Comparison of ENCODE assay signal across 13 cellular contexts in genomic region chr20:50538276-50538675, GRCh38. TPM values are rescaled to one million over a fixed set of nuclear protein-coding genes. Genes with fewer than 3 reads are reported as not detected.
DNase-seq lines count a peak whose midpoint lies in the region; ATAC-seq, FAIRE-seq and TF ChIP-seq lines count a peak whose summit lies in the region.
"Had no signal": no experiment of that assay in that cellular context is flagged by ENCODE, and none has a peak within 500 bp of the region (broad histone marks: within the 10 kb centered on the region; RNA-seq: fewer than 3 reads in every experiment).

No MANE protein-coding gene starts in this region.

- H3K36me3 Mint-ChIP-seq in Caco-2 (ENCODE audit: insufficient read depth, unreplicated experiment) (no peaks in the 10 kb centered on the region), HFFc6 (ENCODE audit: low read depth) (peaks cover 21% of the 10 kb centered on the region)
- peaks cover 36% of the 10 kb centered on the region for H3K36me3 Mint-ChIP-seq in dendritic cell treated with granulocyte-macrophage colony-stimulating factor and Interleukin-4, amounts not matched to agents 40 ng/mL and 50 ng/mL, for 4 days (ENCODE audit: low read depth)

- TF ChIP-seq CTCF in Caco-2 (IDR thresholded peaks at IDR 0.05; ENCODE audit: insufficient read depth in 1 of 2, low read depth in 1 of 2, low read length in 1 of 2, severe bottlenecking in 1 of 2, unreplicated experiment in 1 of 2) (no peak), HFFc6 (IDR thresholded peaks at IDR 0.05) (no peak), pancreas (IDR thresholded peaks at IDR 0.05) (no peak)

- H3K4me1 ChIP-seq in Caco-2 = peaks cover 55% of the 10 kb centered on the region
- peaks cover 0 to 11% (median 9%) of the 10 kb centered on the region in 3 donors for H3K4me1 ChIP-seq in pancreas

- POLR2A ChIA-PET in Caco-2 (lab: Charles Lee) = interaction anchor here (0.6 to 0.7 kb wide), 5 partner anchors 12 to 423 kb away, joined by 3 to 4 read pairs (median 4); partner anchors contain the start of gene PTPN1

- H3K4me1 Mint-ChIP-seq in Caco-2 (ENCODE audit: low read depth, unreplicated experiment) = peaks cover 45% of the 10 kb centered on the region
- peaks cover 91% of the 10 kb centered on the region for H3K4me1 Mint-ChIP-seq in HFFc6 (ENCODE audit: low read depth)
- peaks cover 65% of the 10 kb centered on the region for H3K4me1 Mint-ChIP-seq in dendritic cell treated with granulocyte-macrophage colony-stimulating factor and Interleukin-4, amounts not matched to agents 40 ng/mL and 50 ng/mL, for 4 days (ENCODE audit: low read depth)

- no peaks in the 10 kb centered on the region for H3K36me3 ChIP-seq in Caco-2 (ENCODE audit: control insufficient read depth, insufficient read depth, low read length)
- no peaks in the 10 kb centered on the region for H3K36me3 ChIP-seq in pancreas
- H3K36me3 ChIP-seq in MG63 = peaks cover 17% of the 10 kb centered on the region

- CTCF ChIA-PET in Caco-2 (lab: Charles Lee) = interaction anchor here (0.6 to 0.9 kb wide), 5 partner anchors 32 to 1025 kb away, joined by 3 to 4 read pairs (median 3); no protein-coding TSS in a partner anchor

- peak overlapping the region in 2 of 4 donors; percentile 14 to 16 for H3K27ac ChIP-seq in pancreas

- DNase-seq in Caco-2 (peak in 1 of 2 experiments; percentile 55), HFFc6 (no peak), pancreas (no peak), MG63 (no peak)
- DNase-seq: activated naive CD8-positive, alpha-beta T cell treated with anti-CD3 and anti-CD28 coated beads, Interleukin-2, amount 10 ng/mL, durations not matched to agents 7 days and 5 days; central memory CD4-positive, alpha-beta T cell; GDM1; KBM-7 had no signal

- H3K4me3 ChIP-seq in Caco-2 (ENCODE audit: low read depth, low read length) = no peak overlapping the region
- no peak overlapping the region for H3K4me3 ChIP-seq in pancreas
- no peak overlapping the region for H3K4me3 ChIP-seq in MG63

- no peak overlapping the region for H3K4me3 Mint-ChIP-seq in Caco-2 (ENCODE audit: unreplicated experiment)
- no peak overlapping the region for H3K4me3 Mint-ChIP-seq in HFFc6
- H3K4me3 Mint-ChIP-seq in dendritic cell treated with granulocyte-macrophage colony-stimulating factor and Interleukin-4, amounts not matched to agents 40 ng/mL and 50 ng/mL, for 4 days = no peak overlapping the region
- H3K4me3 Mint-ChIP-seq: activated naive CD8-positive, alpha-beta T cell treated with anti-CD3 and anti-CD28 coated beads, Interleukin-2, amount 10 ng/mL, durations not matched to agents 7 days and 5 days had no signal

- H3K27me3 Mint-ChIP-seq in Caco-2 (ENCODE audit: insufficient read depth, unreplicated experiment) (no peaks in the 10 kb centered on the region), HFFc6 (ENCODE audit: insufficient read depth) (no peaks in the 10 kb centered on the region)
- H3K27me3 Mint-ChIP-seq in dendritic cell treated with granulocyte-macrophage colony-stimulating factor and Interleukin-4, amounts not matched to agents 40 ng/mL and 50 ng/mL, for 4 days = no peaks in the 10 kb centered on the region
- H3K27me3 Mint-ChIP-seq: activated naive CD8-positive, alpha-beta T cell treated with anti-CD3 and anti-CD28 coated beads, Interleukin-2, amount 10 ng/mL, durations not matched to agents 7 days and 5 days; progenitor cell of endocrine pancreas had no signal

- intact Hi-C loops in Caco-2 (cut with micrococcal nuclease; ENCODE audit: unreplicated experiment) = loop anchor here (1.0 kb wide), 1 partner anchor 28 kb away; the partner anchor contains the start of gene PTPN1
- intact Hi-C loops in dendritic cell treated with granulocyte-macrophage colony-stimulating factor and Interleukin-4, amounts not matched to agents 40 ng/mL and 50 ng/mL, for 4 days (cut with micrococcal nuclease) = no loop called here
- intact Hi-C loops in pancreas (cut with DNase I) = no loop called here

- 14 to 19% methylated on average over 4 of the region's 4 CpGs for WGBS in pancreas, 2 donors

- no peaks in the 10 kb centered on the region for H3K9me3 ChIP-seq in Caco-2
- no peaks in the 10 kb centered on the region for H3K9me3 ChIP-seq in pancreas
- no peaks in the 10 kb centered on the region for H3K9me3 ChIP-seq in MG63

- peak overlapping the region; percentile 13 for H3K27ac Mint-ChIP-seq in Caco-2 (ENCODE audit: unreplicated experiment)
- peak overlapping the region; percentile 44; the same call in 1 of the 2 replicates for H3K27ac Mint-ChIP-seq in HFFc6
- H3K27ac Mint-ChIP-seq in dendritic cell treated with granulocyte-macrophage colony-stimulating factor and Interleukin-4, amounts not matched to agents 40 ng/mL and 50 ng/mL, for 4 days = peak overlapping the region; percentile 62
- H3K27ac Mint-ChIP-seq: activated naive CD8-positive, alpha-beta T cell treated with anti-CD3 and anti-CD28 coated beads, Interleukin-2, amount 10 ng/mL, durations not matched to agents 7 days and 5 days had no signal

- no TSS peak for BruUV-seq in Caco-2 (replicated peaks; lab: Mats Ljungman, UMichigan)

- ATAC-seq in pancreas (peak in 3 of 4 donors; percentile 33 to 53 (median 35)), GM18520 (IDR thresholded peaks at IDR 0.05; ENCODE audit: unreplicated experiment) (no peak), GM18861 (IDR thresholded peaks at IDR 0.05; ENCODE audit: unreplicated experiment) (no peak)

- H3K27me3 ChIP-seq in Caco-2 (replicated peaks; ENCODE audit: control insufficient read depth, insufficient read depth, low read length) (no peaks in the 10 kb centered on the region), pancreas (no peaks in the 10 kb centered on the region), MG63 (no peaks in the 10 kb centered on the region)

- no peak for FAIRE-seq in pancreas (lab: Jason Lieb, UNC)
- FAIRE-seq: keratinocyte had no signal

- H3K9me3 Mint-ChIP-seq in Caco-2 (ENCODE audit: unreplicated experiment) (no peaks in the 10 kb centered on the region), HFFc6 (no peaks in the 10 kb centered on the region)
- H3K9me3 Mint-ChIP-seq in dendritic cell treated with granulocyte-macrophage colony-stimulating factor and Interleukin-4, amounts not matched to agents 40 ng/mL and 50 ng/mL, for 4 days = no peaks in the 10 kb centered on the region
- H3K9me3 Mint-ChIP-seq: activated naive CD8-positive, alpha-beta T cell treated with anti-CD3 and anti-CD28 coated beads, Interleukin-2, amount 10 ng/mL, durations not matched to agents 7 days and 5 days had no signal

RNA-seq across cellular contexts. Expression of gene PTPN1, which starts 28.1 kb away (rescaled TPM):
- total RNA-seq in Caco-2 (2022) (65.0 and 65.2 TPM in 2 replicates), pancreas (10 to 100 TPM in 1 of 6 donors, 1 to 10 TPM in 5; 6.0 to 12.4 (median 8.4) TPM)
- total RNA-seq in HFFc6 (2021; fragmentation: NEBNext Ultra II Directional; extraction: Animal tissue kit (Norgen Biotek cat#: 25700)) = 10 to 100 TPM; 37.8 to 46.5 (median 45.2) TPM
- 10 to 100 TPM in 1 of 2 donors, 1 to 10 TPM in 1; 8.3 to 11.2 TPM for polyA plus RNA-seq in pancreas
- total RNA-seq in MG63 (2014; rRNA removed; shearing (Covaris generic); ENCODE audit: low replicate concordance) = 35.3 and 37.1 TPM in 2 replicates

Comparison
In these comparisons a context has a peak if more than half of its experiments do, and no peak if none do; other contexts are left out.
1. ATAC-seq: peak in pancreas (3 of 4); none in GM18520 (single experiment) and GM18861 (single experiment).
2. Peak in every context shown above with its lines, with median percentiles within 50 percentile points of each other: H3K27ac Mint-ChIP-seq.